1 cellular context compared by ENCODE assay signal in genomic region chr19:49876422-49877019, GRCh38.
TF ChIP-seq lines count a peak whose summit lies in the region.

No MANE protein-coding gene starts in this region.

TF ChIP-seq in HEK293, 187 proteins besides CTCF, POLR2A, EP300 and RAD21 (continued from another document and continues in another):
- TF ChIP-seq ZNF518A (tag by site-specific recombination; conservative IDR thresholded peaks at IDR 0.05; ENCODE audit: low read depth): peak; percentile 28; the same call in 1 of the 2 replicates
- no peak for TF ChIP-seq ZNF558 (tag by site-specific recombination; IDR thresholded peaks at IDR 0.05)
- TF ChIP-seq ZNF701 (tag by site-specific recombination; IDR thresholded peaks at IDR 0.05): 0 out of 2 replicates have a peak, but pooled peaks have one; percentile 42
- peak; percentile 61; the same call in 1 of the 2 replicates for TF ChIP-seq ZNF324 (tag by site-specific recombination; IDR thresholded peaks at IDR 0.05)
- peak; percentile 24; the same call in 1 of the 2 replicates for TF ChIP-seq ZNF394 (tag by site-specific recombination; IDR thresholded peaks at IDR 0.05; ENCODE audit: borderline replicate concordance)
- TF ChIP-seq ZNF280D (tag by site-specific recombination; IDR thresholded peaks at IDR 0.05): 0 out of 2 replicates have a peak, but pooled peaks have one; percentile 43
- no peak for TF ChIP-seq ZNF677 (tag by site-specific recombination; IDR thresholded peaks at IDR 0.05)
- peak; percentile 52 for TF ChIP-seq ZNF843 (tag by site-specific recombination; IDR thresholded peaks at IDR 0.05)
- TF ChIP-seq REPIN1 (tag by site-specific recombination; IDR thresholded peaks at IDR 0.05; ENCODE audit: low read depth): no peak
- no peak for TF ChIP-seq ZNF311 (tag by site-specific recombination; IDR thresholded peaks at IDR 0.05; ENCODE audit: borderline replicate concordance)
- 0 out of 2 replicates have a peak, but pooled peaks have one; percentile 11 for TF ChIP-seq FEZF1 (tag by site-specific recombination; IDR thresholded peaks at IDR 0.05)
- peak; percentile 87 for TF ChIP-seq SP2 (tag by site-specific recombination; IDR thresholded peaks at IDR 0.05)
- no peak for TF ChIP-seq ZBTB20 (tag by site-specific recombination; IDR thresholded peaks at IDR 0.05)
- TF ChIP-seq HOXA7 (CRISPR knock-in tag; IDR thresholded peaks at IDR 0.05; ENCODE audit: borderline replicate concordance): no peak
- peak; percentile 60 for TF ChIP-seq KLF9 (tag by site-specific recombination; IDR thresholded peaks at IDR 0.05; ENCODE audit: low read depth)
- TF ChIP-seq ATF2 (tag by site-specific recombination; IDR thresholded peaks at IDR 0.05; ENCODE audit: low read depth): peak; percentile 36; the same call in 1 of the 2 replicates
- TF ChIP-seq KLF7 (tag by site-specific recombination; IDR thresholded peaks at IDR 0.05; ENCODE audit: borderline replicate concordance): 0 out of 2 replicates have a peak, but pooled peaks have one; percentile 11
- peak; percentile 22; the same call in 1 of the 2 replicates for TF ChIP-seq EGR2 (tag by site-specific recombination; IDR thresholded peaks at IDR 0.05; ENCODE audit: low read depth)
- TF ChIP-seq HOXD13 (CRISPR knock-in tag; IDR thresholded peaks at IDR 0.05; ENCODE audit: borderline replicate concordance): no peak
- TF ChIP-seq SP7 (tag by site-specific recombination; IDR thresholded peaks at IDR 0.05): 0 out of 2 replicates have a peak, but pooled peaks have one; percentile 30
- TF ChIP-seq ZNF529 (tag by site-specific recombination; IDR thresholded peaks at IDR 0.05; ENCODE audit: insufficient replicate concordance): no peak
- TF ChIP-seq YY2 (tag by site-specific recombination; IDR thresholded peaks at IDR 0.05): peak; percentile 99
- TF ChIP-seq KLF1 (tag by site-specific recombination; IDR thresholded peaks at IDR 0.05): 0 out of 2 replicates have a peak, but pooled peaks have one; percentile 15
- TF ChIP-seq ZBTB17 (tag by site-specific recombination; IDR thresholded peaks at IDR 0.05): peak; percentile 93; the same call in 1 of the 2 replicates
- TF ChIP-seq ZFHX2 (tag by site-specific recombination; conservative IDR thresholded peaks at IDR 0.05): peak; percentile 65
- no peak for TF ChIP-seq TSHZ1 (tag by site-specific recombination; IDR thresholded peaks at IDR 0.05; ENCODE audit: borderline replicate concordance)
- peak; percentile 46; the same call in 1 of the 2 replicates for TF ChIP-seq ZBTB6 (tag by site-specific recombination; IDR thresholded peaks at IDR 0.05)
- TF ChIP-seq ZNF561 (tag by site-specific recombination; IDR thresholded peaks at IDR 0.05; ENCODE audit: borderline replicate concordance): no peak
- peak; percentile 38 for TF ChIP-seq SCRT2 (tag by site-specific recombination; IDR thresholded peaks at IDR 0.05)
- peak; percentile 80; the same call in 1 of the 2 replicates for TF ChIP-seq ZBTB10 (tag by site-specific recombination; IDR thresholded peaks at IDR 0.05)
- no peak for TF ChIP-seq ZNF202 (tag by site-specific recombination; IDR thresholded peaks at IDR 0.05; ENCODE audit: borderline replicate concordance)
- no peak for TF ChIP-seq OSR2 (tag by site-specific recombination; IDR thresholded peaks at IDR 0.05)
- peak; percentile 99 for TF ChIP-seq YY1 (tag by site-specific recombination; IDR thresholded peaks at IDR 0.05)
- TF ChIP-seq ZNF645 (tag by site-specific recombination; IDR thresholded peaks at IDR 0.05): peak; percentile 79; the same call in 1 of the 2 replicates
- TF ChIP-seq BCL6B (tag by site-specific recombination; IDR thresholded peaks at IDR 0.05): no peak
- no peak for TF ChIP-seq ZNF555 (tag by site-specific recombination; conservative IDR thresholded peaks at IDR 0.05)
